ENCODE assay signal across 18 cellular contexts in the genomic region with DNA sequence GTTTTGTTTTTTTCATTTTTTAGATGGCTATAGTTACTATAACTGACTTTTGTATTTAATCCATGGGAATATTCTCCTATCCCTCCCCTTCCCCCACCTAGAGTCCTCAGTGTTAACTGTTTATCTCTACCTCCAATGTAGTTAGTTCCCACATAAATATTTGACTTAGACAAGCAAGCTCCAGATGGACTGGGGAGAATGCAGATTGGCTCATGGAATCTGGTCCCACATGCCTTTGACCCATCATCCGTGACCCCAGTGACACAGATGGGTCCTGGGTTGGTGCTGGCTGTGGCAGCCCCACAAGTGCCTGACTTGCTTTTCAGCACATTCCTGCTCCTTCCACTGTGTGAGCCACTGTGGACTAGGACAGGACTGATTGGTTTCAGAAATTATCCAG. TPM values are rescaled to one million over a fixed set of nuclear protein-coding genes. Genes with fewer than 3 reads are reported as not detected.
DNase-seq lines count a peak whose midpoint lies in the region; ATAC-seq and TF ChIP-seq lines count a peak whose summit lies in the region.
"Had no signal": no experiment of that assay in that cellular context is flagged by ENCODE, and none has a peak within 500 bp of the region (broad histone marks: within the 10 kb centered on the region; RNA-seq: fewer than 3 reads in every experiment).

No MANE protein-coding gene starts in this region.

- intact Hi-C loops in Caco-2 (cut with micrococcal nuclease; ENCODE audit: unreplicated experiment): no loop called here

- H2AFZ ChIP-seq in smooth muscle cell (ENCODE audit: low read depth): no peak overlapping the region

- peaks cover 25% of the 10 kb centered on the region for H3K4me1 ChIP-seq in Caco-2
- H3K4me1 ChIP-seq in smooth muscle cell (ENCODE audit: low read depth): peaks cover 31% of the 10 kb centered on the region
- H3K4me1 ChIP-seq: HAP-1 had no signal

- no peak for ATAC-seq in T-helper 17 cell
- no peak for ATAC-seq in GM21447 (IDR thresholded peaks at IDR 0.05; ENCODE audit: unreplicated experiment)

- H3K4me1 Mint-ChIP-seq in Caco-2 (ENCODE audit: low read depth, unreplicated experiment) (peaks cover 23% of the 10 kb centered on the region), T-helper 17 cell (peaks cover 76% of the 10 kb centered on the region)
- H3K4me1 Mint-ChIP-seq in activated CD4-positive, alpha-beta T cell treated with anti-CD3 and anti-CD28 coated beads, Interleukin-2, amount 10 ng/mL, durations not matched to agents 7 days and 5 days: peaks cover 65% of the 10 kb centered on the region

- H3K9me3 Mint-ChIP-seq in Caco-2 (ENCODE audit: unreplicated experiment): no peaks in the 10 kb centered on the region
- no peaks in the 10 kb centered on the region for H3K9me3 Mint-ChIP-seq in activated CD4-positive, alpha-beta T cell treated with anti-CD3 and anti-CD28 coated beads, Interleukin-2, amount 10 ng/mL, durations not matched to agents 7 days and 5 days
- H3K9me3 Mint-ChIP-seq: activated T-helper 2 cell treated with anti-CD3 and anti-CD28 coated beads, Interferon-gamma antibody, Interleukin-2, Interleukin-4, amounts not matched to agents 10 μg/mL and 5 μg/mL and 100 μg/mL, durations not matched to agents 14 hours and 24 hours and 36 hours; CD14-positive monocyte had no signal

- WGBS in smooth muscle cell (ENCODE audit: low lambda C conversion rate): 93% methylated on average over 1 of the region's 1 CpG

- BruUV-seq in Caco-2 (replicated peaks; lab: Mats Ljungman, UMichigan): no TSS peak

- H3K27ac ChIP-seq in smooth muscle cell (ENCODE audit: low read depth): peak overlapping the region; percentile 87
- H3K27ac ChIP-seq: brain microvascular endothelial cell, RWPE1 had no signal

- H3K36me3 ChIP-seq in Caco-2 (ENCODE audit: control insufficient read depth, insufficient read depth, low read length) (no peaks in the 10 kb centered on the region), smooth muscle cell (ENCODE audit: low read depth) (no peaks in the 10 kb centered on the region)
- H3K36me3 ChIP-seq: brain microvascular endothelial cell, HAP-1 had no signal

- H3K4me3 ChIP-seq in Caco-2 (ENCODE audit: low read depth, low read length) (no peak overlapping the region), smooth muscle cell (no peak overlapping the region)
- H3K4me3 ChIP-seq: HAP-1 had no signal

- H3K36me3 Mint-ChIP-seq in Caco-2 (ENCODE audit: insufficient read depth, unreplicated experiment): peaks cover 6% of the 10 kb centered on the region
- H3K36me3 Mint-ChIP-seq in T-helper 17 cell (ENCODE audit: low read depth): peaks cover 2% of the 10 kb centered on the region
- peaks cover 36% of the 10 kb centered on the region for H3K36me3 Mint-ChIP-seq in activated CD4-positive, alpha-beta T cell treated with anti-CD3 and anti-CD28 coated beads, Interleukin-2, amount 10 ng/mL, durations not matched to agents 7 days and 5 days (ENCODE audit: low read depth)

- H3K4me3 Mint-ChIP-seq in Caco-2 (ENCODE audit: unreplicated experiment) (no peak overlapping the region), T-helper 17 cell (no peak overlapping the region)
- H3K4me3 Mint-ChIP-seq in activated CD4-positive, alpha-beta T cell treated with anti-CD3 and anti-CD28 coated beads, Interleukin-2, amount 10 ng/mL, durations not matched to agents 7 days and 5 days: no peak overlapping the region
- H3K4me3 Mint-ChIP-seq: CD14-positive monocyte had no signal

- CTCF ChIA-PET in Caco-2 (lab: Charles Lee): no interaction called here
- CTCF ChIA-PET in activated CD4-positive, alpha-beta T cell treated with anti-CD3 and anti-CD28 coated beads, Interleukin-2, amount 10 ng/mL, durations not matched to agents 7 days and 5 days (lab: Charles Lee): no interaction called here

- DNase-seq in Caco-2: peak; percentile 14 to 55
- no peak for DNase-seq in T-helper 17 cell
- DNase-seq in kidney glomerular epithelial cell (lab: John Stamatoyannopoulos, UW): peak; percentile 40
- DNase-seq in smooth muscle cell (lab: John Stamatoyannopoulos, UW; ENCODE audit: unreplicated experiment): no peak
- no peak for DNase-seq in stimulated activated CD4-positive, alpha-beta T cell treated with anti-CD3 and anti-CD28 coated beads, Interleukin-12 subunit alpha, Interleukin-12 subunit beta, amount 100 ng/mL, for 4 hours
- no peak for DNase-seq in activated CD4-positive, alpha-beta T cell treated with anti-CD3 and anti-CD28 coated beads, Interleukin-2, amount 10 ng/mL, durations not matched to agents 7 days and 5 days
- DNase-seq in NCI-H524 (lab: John Stamatoyannopoulos, UW): no peak
- DNase-seq: activated CD4-positive, alpha-beta T cell treated with anti-CD3 and anti-CD28 coated beads, Interleukin-2, amount 50 U/mL, for 1 hour; brain microvascular endothelial cell; mammary epithelial cell; NCI-H1092; NCI-H510A; T-helper 9 cell had no signal

- peaks cover 94% of the 10 kb centered on the region for H3K79me2 ChIP-seq in smooth muscle cell (ENCODE audit: low read depth)

- H3K27me3 ChIP-seq in Caco-2 (replicated peaks; ENCODE audit: control insufficient read depth, insufficient read depth, low read length) (no peaks in the 10 kb centered on the region), smooth muscle cell (ENCODE audit: low read depth) (no peaks in the 10 kb centered on the region)
- H3K27me3 ChIP-seq: brain microvascular endothelial cell had no signal

- H3K27ac Mint-ChIP-seq in Caco-2 (ENCODE audit: unreplicated experiment): no peak overlapping the region
- peak overlapping the region; percentile 94 for H3K27ac Mint-ChIP-seq in T-helper 17 cell
- H3K27ac Mint-ChIP-seq in activated CD4-positive, alpha-beta T cell treated with anti-CD3 and anti-CD28 coated beads, Interleukin-2, amount 10 ng/mL, durations not matched to agents 7 days and 5 days: no peak overlapping the region
- H3K27ac Mint-ChIP-seq: activated T-helper 2 cell treated with anti-CD3 and anti-CD28 coated beads, Interferon-gamma antibody, Interleukin-2, Interleukin-4, amounts not matched to agents 10 μg/mL and 5 μg/mL and 100 μg/mL, durations not matched to agents 14 hours and 24 hours and 36 hours had no signal

- POLR2A ChIA-PET in Caco-2 (lab: Charles Lee): no interaction called here
- POLR2A ChIA-PET in activated CD4-positive, alpha-beta T cell treated with anti-CD3 and anti-CD28 coated beads, Interleukin-2, amount 10 ng/mL, durations not matched to agents 7 days and 5 days (lab: Charles Lee): no interaction called here

- H3K27me3 Mint-ChIP-seq in Caco-2 (ENCODE audit: insufficient read depth, unreplicated experiment) (no peaks in the 10 kb centered on the region), T-helper 17 cell (no peaks in the 10 kb centered on the region)
- H3K27me3 Mint-ChIP-seq in activated CD4-positive, alpha-beta T cell treated with anti-CD3 and anti-CD28 coated beads, Interleukin-2, amount 10 ng/mL, durations not matched to agents 7 days and 5 days: no peaks in the 10 kb centered on the region

- H3K9me3 ChIP-seq in Caco-2: no peaks in the 10 kb centered on the region
- H3K9me3 ChIP-seq in T-helper 17 cell (ENCODE audit: control insufficient read depth, low read length, poor library complexity, severe bottlenecking): no peaks in the 10 kb centered on the region
- no peaks in the 10 kb centered on the region for H3K9me3 ChIP-seq in smooth muscle cell (replicated peaks; ENCODE audit: low read depth)
- H3K9me3 ChIP-seq: HAP-1 had no signal

- no peak for TF ChIP-seq CTCF in Caco-2 (IDR thresholded peaks at IDR 0.05; ENCODE audit: insufficient read depth in 1 of 2, low read depth in 1 of 2, low read length in 1 of 2, severe bottlenecking in 1 of 2, unreplicated experiment in 1 of 2)
- no peak for TF ChIP-seq CTCF in smooth muscle cell (IDR thresholded peaks at IDR 0.05; ENCODE audit: borderline replicate concordance, insufficient read depth, poor library complexity, severe bottlenecking)

- H4K20me1 ChIP-seq in smooth muscle cell (ENCODE audit: low read depth): peaks cover 80% of the 10 kb centered on the region

- H3K9ac ChIP-seq in smooth muscle cell (ENCODE audit: low read depth): no peak overlapping the region

- peaks cover 26% of the 10 kb centered on the region for H3F3A ChIP-seq in smooth muscle cell (ENCODE audit: low read depth)

- H3K4me2 ChIP-seq in smooth muscle cell: no peak overlapping the region

RNA-seq across cellular contexts. Expression of gene ATP2B4, which starts 41.8 kb away (rescaled TPM):
- total RNA-seq in Caco-2 (2022): 13.4 and 14.3 TPM in 2 replicates
- total RNA-seq in T-helper 17 cell: 10 to 100 TPM; 92.5 to 99.2 TPM
- total RNA-seq in smooth muscle cell: 104 and 113 TPM in 2 replicates
- polyA plus RNA-seq in smooth muscle cell: 31.1 and 49.3 TPM in 2 replicates
- 10 to 100 TPM; 77.8 to 82.4 TPM for total RNA-seq in activated CD4-positive, alpha-beta T cell treated with anti-CD3 and anti-CD28 coated beads, Interleukin-2, amount 10 ng/mL, durations not matched to agents 7 days and 5 days

Comparison
In these comparisons a context has a peak if more than half of its experiments do, and no peak if none do; other contexts are left out.
1. DNase-seq: peak in Caco-2 (2 of 2) and kidney glomerular epithelial cell (single experiment); none in T-helper 17 cell (0 of 3), smooth muscle cell (single experiment), stimulated activated CD4-positive, alpha-beta T cell treated with anti-CD3 and anti-CD28 coated beads, Interleukin-12 subunit alpha, Interleukin-12 subunit beta, amount 100 ng/mL, for 4 hours (single experiment), activated CD4-positive, alpha-beta T cell treated with anti-CD3 and anti-CD28 coated beads, Interleukin-2, amount 10 ng/mL, durations not matched to agents 7 days and 5 days (single experiment) and NCI-H524 (0 of 2).